ENCODE assay signal across 11 cellular contexts in genomic region chr20:46939031-46939430, GRCh38. TPM values are rescaled to one million over a fixed set of nuclear protein-coding genes. Genes with fewer than 3 reads are reported as not detected.
A peak's percentile ranks its signal among the peaks of the same experiment; 100 is the strongest.
DNase-seq lines count a peak whose midpoint lies in the region; ATAC-seq and TF ChIP-seq lines count a peak whose summit lies in the region.
"Had no signal": no experiment of that assay in that cellular context is flagged by ENCODE, and none has a peak within 500 bp of the region (broad histone marks: within the 10 kb centered on the region; RNA-seq: fewer than 3 reads in every experiment).

No MANE protein-coding gene starts in this region.

- no peaks in the 10 kb centered on the region for H3K4me1 Mint-ChIP-seq in activated T-helper 17 cell treated with anti-CD3 and anti-CD28 coated beads, Interleukin-2, amount 50 U/mL, for 72 hours

- no peaks in the 10 kb centered on the region for H3K27me3 ChIP-seq in IMR-90 (ENCODE audit: control insufficient read depth, insufficient read depth, low read length)

- no peak overlapping the region for H4K5ac ChIP-seq in IMR-90 (ENCODE audit: low read depth, low read length)

- H3K4me1 ChIP-seq in IMR-90 (ENCODE audit: control insufficient read depth, insufficient read depth, low read length) = peaks cover 7% of the 10 kb centered on the region

- CTCF ChIA-PET in IMR-90 (lab: Yijun Ruan, JAX) = interaction anchor here (0.7 kb wide), 1 partner anchor 9 kb away, joined by 3 read pairs; no protein-coding TSS in a partner anchor

- no peaks in the 10 kb centered on the region for H4K20me1 ChIP-seq in IMR-90 (ENCODE audit: insufficient read depth, low read length)

- POLR2A ChIA-PET in IMR-90 (lab: Charles Lee; ENCODE audit: unreplicated experiment) = no interaction called here

- H3K23ac ChIP-seq in IMR-90 (ENCODE audit: low read depth, low read length) = no peak overlapping the region

- peak; percentile 51 for DNase-seq in ELR (ENCODE audit: low read depth)
- no peak for DNase-seq in IMR-90
- peak; percentile 14 for DNase-seq in left kidney (ENCODE audit: low read depth, low spot score)
- DNase-seq in posterior vena cava (ENCODE audit: low spot score) = no peak
- DNase-seq in posterior cingulate gyrus = no peak
- no peak for DNase-seq in NCI-H1436 treated with DMSO at 0.1 percent for 48 hours (lab: John Stamatoyannopoulos, UW)
- DNase-seq: kidney glomerular epithelial cell had no signal

- no peak overlapping the region for H3K4me3 ChIP-seq in IMR-90 (ENCODE audit: insufficient read depth, low read depth, low read length)

- H3K56ac ChIP-seq in IMR-90 (ENCODE audit: extremely low read depth, insufficient read depth, low read length) = no peak overlapping the region

- no peak overlapping the region for H4K8ac ChIP-seq in IMR-90 (ENCODE audit: low read depth in 2 of 2, low read length in 2 of 2)

- no peaks in the 10 kb centered on the region for H3K36me3 Mint-ChIP-seq in activated T-helper 17 cell treated with anti-CD3 and anti-CD28 coated beads, Interleukin-2, amount 50 U/mL, for 72 hours (ENCODE audit: low read depth)

- H3K79me1 ChIP-seq in IMR-90 (ENCODE audit: low read depth in 1 of 2, low read length in 2 of 2) = no peaks in the 10 kb centered on the region

- no peak overlapping the region for H2AFZ ChIP-seq in IMR-90 (replicated peaks; ENCODE audit: low read length, poor library complexity)

- in situ Hi-C loops in IMR-90 (cut with MboI; ENCODE audit: low sequenced_read_pairs) = no loop called here

- H3K4me2 ChIP-seq in IMR-90 (ENCODE audit: low read depth, low read length) = no peak overlapping the region

- H3K27me3 Mint-ChIP-seq in activated T-helper 17 cell treated with anti-CD3 and anti-CD28 coated beads, Interleukin-2, amount 50 U/mL, for 72 hours = peaks cover 13% of the 10 kb centered on the region

- no peak overlapping the region for H2BK120ac ChIP-seq in IMR-90 (ENCODE audit: low read depth, low read length)

- ATAC-seq in IMR-90 (ENCODE audit: low read depth) (0 out of 2 replicates have a peak, but pooled peaks have one; percentile 11), GM21576 (IDR thresholded peaks at IDR 0.05; ENCODE audit: unreplicated experiment) (no peak)
- peak; percentile 40 for ATAC-seq in activated T-helper 17 cell treated with anti-CD3 and anti-CD28 coated beads, Interleukin-2, amount 50 U/mL, for 72 hours (replicated peaks)

- BruUV-seq in IMR-90 (replicated peaks; lab: Mats Ljungman, UMichigan) = no TSS peak

- no peak overlapping the region for H2BK5ac ChIP-seq in IMR-90 (ENCODE audit: low read depth, low read length, poor library complexity, severe bottlenecking)

- H3K9me1 ChIP-seq in IMR-90 (ENCODE audit: insufficient read depth, low read length) = 0 out of 2 replicates have a peak, but pooled peaks cover 4% of the 10 kb centered on the region

- 0 out of 2 replicates have a peak overlapping the region, but pooled peaks have one; percentile 21 for H3K14ac ChIP-seq in IMR-90 (replicated peaks; ENCODE audit: low read depth, low read length)

- TF ChIP-seq POLR2A in IMR-90 (IDR thresholded peaks at IDR 0.05; ENCODE audit: low read depth, low read length) = no peak

- H3K4ac ChIP-seq in IMR-90 (ENCODE audit: low read depth, low read length) = no peak overlapping the region

- no peak overlapping the region for H2AK9ac ChIP-seq in IMR-90 (replicated peaks; ENCODE audit: low read depth, low read length, poor library complexity)

- no peak overlapping the region for H2AK5ac ChIP-seq in IMR-90 (ENCODE audit: low read depth, low read length)

- H3K9me3 Mint-ChIP-seq in activated T-helper 17 cell treated with anti-CD3 and anti-CD28 coated beads, Interleukin-2, amount 50 U/mL, for 72 hours = no peaks in the 10 kb centered on the region
- H3K9me3 Mint-ChIP-seq: stimulated activated naive CD8-positive, alpha-beta T cell treated with anti-CD3 and anti-CD28 coated beads, Interleukin-15, Interleukin-2, amounts not matched to agents 100 ng/mL and 50 ng/mL, for 24 hours had no signal

- H4K91ac ChIP-seq in IMR-90 (ENCODE audit: insufficient read depth, low read depth, low read length) = no peak overlapping the region

- H3K4me3 Mint-ChIP-seq in activated T-helper 17 cell treated with anti-CD3 and anti-CD28 coated beads, Interleukin-2, amount 50 U/mL, for 72 hours = no peak overlapping the region
- H3K4me3 Mint-ChIP-seq: stimulated activated naive CD8-positive, alpha-beta T cell treated with anti-CD3 and anti-CD28 coated beads, Interleukin-15, Interleukin-2, amounts not matched to agents 100 ng/mL and 50 ng/mL, for 24 hours had no signal

- WGBS in IMR-90 (ENCODE audit: extremely low coverage in 2 of 2, insufficient read length in 1 of 2), 2 experiments = no CpG with 5 or more reads among the region's 2 CpGs

- no peak overlapping the region for H3K9ac ChIP-seq in IMR-90 (ENCODE audit: low read depth, low read length)

- no peak overlapping the region for H3K18ac ChIP-seq in IMR-90 (ENCODE audit: low read depth, low read length)

- H2BK15ac ChIP-seq in IMR-90 (ENCODE audit: low read depth, low read length) = no peak overlapping the region

- dilution Hi-C loops in IMR-90 (cut with HindIII; ENCODE audit: low sequenced_read_pairs, unreplicated experiment) = no loop called here

- no peak overlapping the region for H3K27ac Mint-ChIP-seq in activated T-helper 17 cell treated with anti-CD3 and anti-CD28 coated beads, Interleukin-2, amount 50 U/mL, for 72 hours
- H3K27ac Mint-ChIP-seq: stimulated activated naive CD8-positive, alpha-beta T cell treated with anti-CD3 and anti-CD28 coated beads, Interleukin-15, Interleukin-2, amounts not matched to agents 100 ng/mL and 50 ng/mL, for 24 hours had no signal

- intact Hi-C loops in IMR-90 (cut with micrococcal nuclease) = no loop called here
- intact Hi-C loops in posterior vena cava (cut with DNase I) = no loop called here
- intact Hi-C loops in posterior cingulate gyrus (cut with DNase I) = no loop called here

- H3K27ac ChIP-seq in IMR-90 (ENCODE audit: insufficient read depth, low read length) = no peak overlapping the region

- H3K9me3 ChIP-seq in IMR-90 (ENCODE audit: control insufficient read depth, insufficient read depth, low read length) = no peaks in the 10 kb centered on the region

- H2BK20ac ChIP-seq in IMR-90 (ENCODE audit: low read depth, low read length) = no peak overlapping the region

- TF ChIP-seq RAD21 in IMR-90 (IDR thresholded peaks at IDR 0.05; ENCODE audit: low read length) = no peak

- 0 out of 2 replicates have a peak, but pooled peaks have one; percentile 11 for TF ChIP-seq CTCF in IMR-90 (conservative IDR thresholded peaks at IDR 0.05; ENCODE audit: low read depth, low read length)

- no peaks in the 10 kb centered on the region for H3K36me3 ChIP-seq in IMR-90 (ENCODE audit: control insufficient read depth, insufficient read depth, low read length)

TF ChIP-seq in IMR-90, 13 proteins besides CTCF, POLR2A, EP300 and RAD21:
- TF ChIP-seq BHLHE40 (IDR thresholded peaks at IDR 0.05; ENCODE audit: low read depth, low read length) = no peak
- no peak for TF ChIP-seq CEBPB (IDR thresholded peaks at IDR 0.05; ENCODE audit: low read depth, low read length)
- no peak for TF ChIP-seq CHD1 (IDR thresholded peaks at IDR 0.05; ENCODE audit: low read depth, low read length)
- peak; percentile 89 for TF ChIP-seq USF2 (IDR thresholded peaks at IDR 0.05; ENCODE audit: low read depth, low read length)
TF ChIP-seq in IMR-90: peak in this region for 1.

RNA-seq across cellular contexts. Expression of gene EYA2, which starts 44.4 kb away (rescaled TPM):
- total RNA-seq in IMR-90 (2012; rRNA removed) = 2.3 and 2.5 TPM in 2 replicates
- polyA plus RNA-seq in IMR-90 (2012; rRNA removed) = 5.0 and 5.4 TPM in 2 replicates
- 1.8 and 4.5 TPM in 2 replicates for polyA plus RNA-seq in IMR-90 (2012; cell fraction: cytosol; rRNA removed)
- polyA plus RNA-seq in IMR-90 (2012; cell fraction: nucleus; rRNA removed; ENCODE audit: low replicate concordance) = 3.6 and 4.4 TPM in 2 replicates
- under 1 TPM in 1 of 2 donors, not detected in 1; 0.16 TPM for total RNA-seq in activated T-helper 17 cell treated with anti-CD3 and anti-CD28 coated beads, Interleukin-2, amount 50 U/mL, for 72 hours
- total RNA-seq in posterior vena cava = 10 to 100 TPM in 1 of 2 donors, 1 to 10 TPM in 1; 9.1 to 14.4 TPM
- total RNA-seq: activated CD8-positive, alpha-beta memory T cell treated with anti-CD3 and anti-CD28 coated beads for 36 hours had no signal

Comparison
In these comparisons a context has a peak if more than half of its experiments do, and no peak if none do; other contexts are left out.
1. DNase-seq: peak in ELR (single experiment) and left kidney (single experiment); none in IMR-90 (single experiment), posterior vena cava (single experiment), posterior cingulate gyrus (0 of 10) and NCI-H1436 treated with DMSO at 0.1 percent for 48 hours (single experiment).